ENCODE assay signal across 10 cellular contexts in the genomic region with DNA sequence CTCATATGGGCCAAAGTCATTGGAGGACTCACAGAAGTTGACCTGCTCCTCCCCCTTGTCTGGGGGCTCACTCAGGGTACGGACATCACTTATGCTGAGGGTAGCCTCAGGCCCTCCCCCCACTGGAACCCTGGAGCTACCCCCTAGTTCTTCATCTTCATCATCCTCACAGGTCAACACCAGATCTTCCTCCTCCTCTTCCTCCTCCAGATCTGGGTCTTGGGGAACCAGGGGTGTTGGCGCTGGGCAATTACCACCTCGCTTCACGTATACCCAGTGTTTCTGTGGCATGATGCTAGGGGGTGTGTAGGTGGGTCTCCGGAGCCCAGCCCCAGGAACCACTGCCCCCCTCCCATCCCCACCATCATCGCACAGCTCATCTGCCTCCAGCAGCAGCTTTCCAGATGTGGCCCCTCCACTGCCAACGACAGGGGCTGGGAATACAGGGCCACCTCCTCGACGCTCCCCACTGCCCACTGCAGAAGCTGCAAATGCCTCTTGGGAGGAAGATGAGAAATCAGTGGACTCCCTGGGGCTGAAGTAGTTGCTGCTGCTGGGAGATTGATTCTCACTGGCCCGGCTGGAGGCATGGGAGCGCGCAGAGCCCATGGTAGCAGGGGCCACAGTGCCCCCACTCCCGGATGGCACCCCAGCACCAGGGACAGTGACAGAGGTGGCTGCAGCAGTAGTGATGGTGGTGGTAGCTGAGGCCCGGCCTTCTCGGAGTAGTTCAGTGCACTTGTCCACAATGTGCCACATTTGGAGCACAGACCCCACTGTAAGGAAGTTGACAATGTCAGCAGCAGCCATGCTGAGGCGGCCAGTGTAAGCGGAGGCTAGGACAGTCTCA. TPM values are rescaled to one million over a fixed set of nuclear protein-coding genes. Genes with fewer than 3 reads are reported as not detected.
DNase-seq lines count a peak whose midpoint lies in the region; ATAC-seq, FAIRE-seq and TF ChIP-seq lines count a peak whose summit lies in the region.
"Had no signal": no experiment of that assay in that cellular context is flagged by ENCODE, and none has a peak within 500 bp of the region (broad histone marks: within the 10 kb centered on the region; RNA-seq: fewer than 3 reads in every experiment).

No MANE protein-coding gene starts in this region.

- intact Hi-C loops in HCT116 (cut with micrococcal nuclease): loop anchor here (2.0 kb wide), 1 partner anchor 17 kb away; a partner anchor contains a TSS
- intact Hi-C loops in K562 (cut with micrococcal nuclease): no loop called here

- H3K4me1 ChIP-seq in BLaER1 (peaks cover 76% of the 10 kb centered on the region), HCT116 (ENCODE audit: control insufficient read depth in 1 of 2, insufficient read depth in 2 of 2, low read length in 2 of 2) (peaks cover 43 to 64% of the 10 kb centered on the region in 2 experiments), K562 (replicated peaks in 1 of 2; ENCODE audit: control insufficient read depth in 2 of 2, insufficient read depth in 2 of 2, low read length in 2 of 2) (peaks cover 53 to 72% of the 10 kb centered on the region in 2 experiments), osteoblast (ENCODE audit: insufficient read depth, low read length) (peaks cover 52% of the 10 kb centered on the region)

- no TSS peak for BruUV-seq in HCT116 (replicated peaks; lab: Mats Ljungman, UMichigan)
- BruUV-seq in K562 (replicated peaks; lab: Mats Ljungman, UMichigan): no TSS peak

- peak overlapping the region; percentile 99 for H3K27ac Mint-ChIP-seq in osteocyte (ENCODE audit: unreplicated experiment)

- ATAC-seq in HCT116 (no peak), K562 (no peak)

- H4K20me1 ChIP-seq in BLaER1: peaks cover 66% of the 10 kb centered on the region
- no peaks in the 10 kb centered on the region for H4K20me1 ChIP-seq in HCT116 (ENCODE audit: insufficient read depth)
- peaks cover 10% of the 10 kb centered on the region; the same call in 1 of the 2 replicates for H4K20me1 ChIP-seq in K562 (replicated peaks; ENCODE audit: control insufficient read depth, insufficient read depth, low read length)
- H4K20me1 ChIP-seq in osteoblast (ENCODE audit: insufficient read depth, low read length): peaks cover 30% of the 10 kb centered on the region

- 93% methylated on average over 17 of the region's 17 CpGs for WGBS in K562 (ENCODE audit: insufficient coverage, low coverage, missing lambda C conversion rate)

- POLR2A ChIA-PET in HCT116 (lab: Charles Lee): interaction anchor here (2.3 kb wide), 1 partner anchor 39 kb away, joined by 8 read pairs; a partner anchor contains a TSS
- POLR2A ChIA-PET in K562 (lab: Yijun Ruan, JAX): interaction anchor here (0.7 to 2.3 kb wide), 3 partner anchors 9 to 1365 kb away, joined by 3 to 8 read pairs (median 6); a partner anchor contains a TSS

- H3K9me3 ChIP-seq in BLaER1: no peaks in the 10 kb centered on the region
- H3K9me3 ChIP-seq in HCT116 (ENCODE audit: control insufficient read depth in 1 of 2, insufficient read depth in 1 of 2, low read depth in 1 of 2, low read length in 2 of 2): no peaks in the 10 kb centered on the region
- no peaks in the 10 kb centered on the region for H3K9me3 ChIP-seq in K562 (replicated peaks; ENCODE audit: control insufficient read depth, insufficient read depth, low read depth, low read length)
- no peaks in the 10 kb centered on the region for H3K9me3 ChIP-seq in osteoblast (ENCODE audit: low read depth, low read length)
- H3K9me3 ChIP-seq: suprapubic skin had no signal

- TF ChIP-seq EP300 in K562 (IDR thresholded peaks at IDR 0.05; ENCODE audit: low read length): no peak

- H3K4me1 Mint-ChIP-seq in osteocyte (ENCODE audit: unreplicated experiment): peaks cover 64% of the 10 kb centered on the region

- no peak for TF ChIP-seq POLR2A in HCT116 (IDR thresholded peaks at IDR 0.05; ENCODE audit: borderline replicate concordance, extremely low read depth, insufficient read depth, insufficient read length)
- no peak for TF ChIP-seq POLR2A in K562 (conservative IDR thresholded peaks at IDR 0.05)

- no peaks in the 10 kb centered on the region for H3K27me3 Mint-ChIP-seq in osteocyte (ENCODE audit: unreplicated experiment)

- H3K9me2 ChIP-seq in HCT116 (ENCODE audit: insufficient read depth): no peaks in the 10 kb centered on the region

- no peak overlapping the region for H3K27ac ChIP-seq in BLaER1
- H3K27ac ChIP-seq in HCT116 (ENCODE audit: low read depth, low read length): peak overlapping the region; percentile 89; the same call in 1 of the 2 replicates
- H3K27ac ChIP-seq in K562 (ENCODE audit: extremely low read depth, low read depth, low read length): no peak overlapping the region
- no peak overlapping the region for H3K27ac ChIP-seq in osteoblast (ENCODE audit: low read depth, low read length)

- H3K9me1 ChIP-seq in K562 (ENCODE audit: control insufficient read depth, insufficient read depth, low read length): peaks cover 3% of the 10 kb centered on the region

- RAD21 ChIA-PET in HCT116 (lab: Charles Lee; ENCODE audit: low non-redundant PET in 1 of 2, low total read pairs in 2 of 2, uncharacterized antibody in 2 of 2, unreplicated experiment in 2 of 2): no interaction called here

- no peaks in the 10 kb centered on the region for H3K9me3 Mint-ChIP-seq in osteocyte (ENCODE audit: unreplicated experiment)

- peaks cover 45% of the 10 kb centered on the region for H3K36me3 ChIP-seq in BLaER1
- peaks cover 22 to 28% of the 10 kb centered on the region in 2 experiments; a peak in 3 of 4 replicates for H3K36me3 ChIP-seq in HCT116 (ENCODE audit: control insufficient read depth in 1 of 2, insufficient read depth in 2 of 2, low read length in 2 of 2)
- peaks cover 43% of the 10 kb centered on the region for H3K36me3 ChIP-seq in K562 (ENCODE audit: control insufficient read depth, insufficient read depth, low read length)
- peaks cover 20% of the 10 kb centered on the region for H3K36me3 ChIP-seq in osteoblast (ENCODE audit: insufficient read depth, low read length)

- H3K27me3 ChIP-seq in BLaER1: no peaks in the 10 kb centered on the region
- no peaks in the 10 kb centered on the region for H3K27me3 ChIP-seq in HCT116 (ENCODE audit: insufficient read depth, low read length)
- H3K27me3 ChIP-seq in K562 (ENCODE audit: control insufficient read depth in 2 of 2, insufficient read depth in 2 of 2, low read length in 2 of 2): no peaks in the 10 kb centered on the region
- H3K27me3 ChIP-seq in osteoblast (ENCODE audit: insufficient read depth, low read length): no peaks in the 10 kb centered on the region
- H3K27me3 ChIP-seq: suprapubic skin had no signal

- peaks cover 44% of the 10 kb centered on the region for H3K79me2 ChIP-seq in HCT116 (ENCODE audit: insufficient read depth, low read length)
- H3K79me2 ChIP-seq in K562 (ENCODE audit: control insufficient read depth, insufficient read depth, low read length): peaks cover 63% of the 10 kb centered on the region
- peaks cover 58% of the 10 kb centered on the region for H3K79me2 ChIP-seq in osteoblast (ENCODE audit: insufficient read depth, low read length)

- DNase-seq in HCT116 (ENCODE audit: low read depth, low spot score) (no peak), K562 (ENCODE audit: extremely low read depth in 1 of 4, low spot score in 3 of 4) (no peak), osteocyte (ENCODE audit: extremely low spot score, unreplicated experiment) (no peak), NCI-H146 treated with DMSO at 0.1 percent for 48 hours (lab: John Stamatoyannopoulos, UW; ENCODE audit: unreplicated experiment) (no peak), osteoblast (ENCODE audit: insufficient read length, low spot score, missing footprints) (no peak), DMS53 (lab: John Stamatoyannopoulos, UW) (no peak), DMS 273 (lab: John Stamatoyannopoulos, UW; ENCODE audit: unreplicated experiment) (no peak)
- DNase-seq: stimulated activated CD4-positive, alpha-beta T cell treated with anti-CD3 and anti-CD28 coated beads, Interleukin-1b, Interleukin-23, amount 100 ng/mL, for 48 hours had no signal

- no peak for TF ChIP-seq CTCF in HCT116 (IDR thresholded peaks at IDR 0.05 in 2 of 3, conservative IDR thresholded peaks at IDR 0.05 in 1 of 3; ENCODE audit: borderline replicate concordance in 1 of 3, insufficient read depth in 1 of 3, low read depth in 2 of 3, low read length in 2 of 3)
- no peak for TF ChIP-seq CTCF in K562 (IDR thresholded peaks at IDR 0.05 in 2 of 3, conservative IDR thresholded peaks at IDR 0.05 in 1 of 3; ENCODE audit: insufficient read depth in 2 of 3, low read depth in 1 of 3, low read length in 3 of 3)
- TF ChIP-seq CTCF in osteocyte (IDR thresholded peaks at IDR 0.05): no peak
- TF ChIP-seq CTCF in osteoblast (IDR thresholded peaks at IDR 0.05; ENCODE audit: extremely low read depth, low read depth, low read length): no peak

- CTCF ChIA-PET in HCT116 (lab: Charles Lee): no interaction called here
- CTCF ChIA-PET in K562 (lab: Yijun Ruan, JAX; ENCODE audit: low intra/inter-chr PET ratio): no interaction called here

- FAIRE-seq in K562 (lab: Jason Lieb, UNC): no peak

- no peak for TF ChIP-seq RAD21 in HCT116 (IDR thresholded peaks at IDR 0.05; ENCODE audit: low read depth)
- TF ChIP-seq RAD21 in K562 (CRISPR knock-in tag; conservative IDR thresholded peaks at IDR 0.05 in 1 of 2, IDR thresholded peaks at IDR 0.05 in 1 of 2): no peak

- in situ Hi-C loops in K562 (cut with MboI): no loop called here

- peaks cover 20% of the 10 kb centered on the region for H3K36me3 Mint-ChIP-seq in osteocyte (ENCODE audit: unreplicated experiment)

- H3K9ac ChIP-seq in BLaER1 (no peak overlapping the region), HCT116 (ENCODE audit: low read length) (no peak overlapping the region), K562 (ENCODE audit: insufficient read depth in 1 of 2, low read depth in 2 of 2, low read length in 2 of 2) (peak overlapping the region in 1 of 2 experiments; percentile 63; a peak in 2 of 4 replicates)

- H3K4me3 Mint-ChIP-seq in osteocyte (ENCODE audit: unreplicated experiment): peak overlapping the region; percentile 70

- peak overlapping the region; percentile 96 for H3K4me2 ChIP-seq in BLaER1
- peak overlapping the region; percentile 95; the same call in 1 of the 2 replicates for H3K4me2 ChIP-seq in HCT116 (ENCODE audit: low read length)
- no peak overlapping the region; the same call in 1 of the 2 replicates for H3K4me2 ChIP-seq in K562 (ENCODE audit: insufficient read depth, low read length)
- no peak overlapping the region for H3K4me2 ChIP-seq in osteoblast (ENCODE audit: insufficient read depth, low read length)

- H3K4me3 ChIP-seq in BLaER1: no peak overlapping the region
- H3K4me3 ChIP-seq in HCT116 (replicated peaks in 1 of 2; ENCODE audit: low read depth in 1 of 2, low read length in 2 of 2): no peak overlapping the region
- no peak overlapping the region for H3K4me3 ChIP-seq in K562
- no peak overlapping the region for H3K4me3 ChIP-seq in osteoblast (ENCODE audit: insufficient read depth, low read length)

- H2AFZ ChIP-seq in HCT116 (ENCODE audit: low read depth, low read length, poor library complexity, severe bottlenecking) (no peak overlapping the region), K562 (ENCODE audit: low read depth, low read length) (no peak overlapping the region), osteoblast (ENCODE audit: low read length) (no peak overlapping the region)

RNA-seq across cellular contexts. Expression of a gene that starts 1.6 kb away (rescaled TPM):
- total RNA-seq in HCT116 (2021; ENCODE audit: unreplicated experiment) (11.7 TPM), K562 (2014; rRNA removed) (11.9 and 12.2 TPM in 2 replicates), K562 (2014; rRNA removed; fragmentation: Illumina TruSeq; extraction: Trizol) (5.6 and 5.9 TPM in 2 replicates), K562 (2015; rRNA removed; fragmentation: Illumina TruSeq; extraction: Trizol) (8.2 and 8.4 TPM in 2 replicates), K562 (2021) (10.0 and 11.1 TPM in 2 replicates), osteocyte (29.3 and 30.6 TPM in 2 replicates), osteoblast (18.6 and 19.5 TPM in 2 replicates)
- polyA plus RNA-seq in HCT116 (2012): 15.6 and 18.7 TPM in 2 replicates
- total RNA-seq in K562 (2011; cell fraction: chromatin; rRNA removed; ENCODE audit: low replicate concordance): 8.2 and 25.6 TPM in 2 replicates
- 20.4 and 20.8 TPM in 2 replicates for total RNA-seq in K562 (2011; cell fraction: nucleolus; rRNA removed)
- total RNA-seq in K562 (2011; cell fraction: nucleoplasm; rRNA removed): 13.3 and 13.4 TPM in 2 replicates
- polyA plus RNA-seq in K562 (2011; rRNA removed) (5.8 and 9.4 TPM in 2 replicates), K562 (2014; fragmentation: Illumina TruSeq; extraction: Trizol) (7.1 TPM in 2 replicates), K562 (2014; fragmentation: Nextera tagmentation; extraction: Ambion mirVana) (under 1 TPM; 0.21 to 0.30 TPM), K562 (2014; rRNA removed) (8.7 and 10.3 TPM in 2 replicates)
- 9.0 and 12.6 TPM in 2 replicates for polyA plus RNA-seq in K562 (2011; cell fraction: cytosol; rRNA removed)
- 13.4 and 20.4 TPM in 2 replicates for polyA plus RNA-seq in K562 (2011; cell fraction: nucleus; rRNA removed)
- polyA plus RNA-seq in K562 (2012): 9.5 and 11.3 TPM in 2 replicates
- polyA minus RNA-seq in K562 (2011; rRNA and poly(A)+ RNA removed): 7.1 and 7.7 TPM in 2 replicates
- polyA minus RNA-seq in K562 (2011; cell fraction: cytosol; rRNA and poly(A)+ RNA removed): 6.3 and 7.0 TPM in 2 replicates
- polyA minus RNA-seq in K562 (2011; cell fraction: nucleus; rRNA and poly(A)+ RNA removed): 11.4 and 12.3 TPM in 2 replicates

RNA-seq across cellular contexts. Expression of a gene that starts 2.1 kb away (rescaled TPM):
- 80.1 TPM for total RNA-seq in HCT116 (2021; ENCODE audit: unreplicated experiment)
- polyA plus RNA-seq in HCT116 (2012): 37.1 and 38.1 TPM in 2 replicates
- total RNA-seq in K562 (2011; cell fraction: chromatin; rRNA removed; ENCODE audit: low replicate concordance): 73.3 and 139 TPM in 2 replicates
- total RNA-seq in K562 (2011; cell fraction: nucleolus; rRNA removed): 101 and 121 TPM in 2 replicates
- 105 and 137 TPM in 2 replicates for total RNA-seq in K562 (2011; cell fraction: nucleoplasm; rRNA removed)
- 33.9 and 44.9 TPM in 2 replicates for total RNA-seq in K562 (2014; rRNA removed)
- total RNA-seq in K562 (2014; rRNA removed; fragmentation: Illumina TruSeq; extraction: Trizol): 10.4 and 11.9 TPM in 2 replicates
- 22.3 and 23.1 TPM in 2 replicates for total RNA-seq in K562 (2015; rRNA removed; fragmentation: Illumina TruSeq; extraction: Trizol)
- total RNA-seq in K562 (2021): 73.4 and 74.0 TPM in 2 replicates
- polyA plus RNA-seq in K562 (2011; rRNA removed): 10.1 and 27.3 TPM in 2 replicates
- 16.7 and 26.5 TPM in 2 replicates for polyA plus RNA-seq in K562 (2011; cell fraction: cytosol; rRNA removed)
- 38.3 and 46.1 TPM in 2 replicates for polyA plus RNA-seq in K562 (2011; cell fraction: nucleus; rRNA removed)
- polyA plus RNA-seq in K562 (2012): 29.5 and 50.0 TPM in 2 replicates
- polyA plus RNA-seq in K562 (2014; fragmentation: Illumina TruSeq; extraction: Trizol): 23.0 and 26.8 TPM in 2 replicates
- 10 to 100 TPM in 1 of 2 experiments, 1 to 10 TPM in 1; 5.6 to 10.1 TPM for polyA plus RNA-seq in K562 (2014; fragmentation: Nextera tagmentation; extraction: Ambion mirVana)
- 30.6 and 38.5 TPM in 2 replicates for polyA plus RNA-seq in K562 (2014; rRNA removed)
- polyA minus RNA-seq in K562 (2011; rRNA and poly(A)+ RNA removed): 7.9 and 11.1 TPM in 2 replicates
- 32.5 and 35.6 TPM in 2 replicates for polyA minus RNA-seq in K562 (2011; cell fraction: cytosol; rRNA and poly(A)+ RNA removed)
- 21.7 and 28.1 TPM in 2 replicates for polyA minus RNA-seq in K562 (2011; cell fraction: nucleus; rRNA and poly(A)+ RNA removed)
- 117 and 130 TPM in 2 replicates for total RNA-seq in osteocyte
- total RNA-seq in osteoblast: 90.2 and 92.6 TPM in 2 replicates

RNA-seq across cellular contexts. Expression of a gene that starts 6.8 kb away (rescaled TPM):
- 64.9 TPM for total RNA-seq in HCT116 (2021; ENCODE audit: unreplicated experiment)
- 45.6 and 54.5 TPM in 2 replicates for polyA plus RNA-seq in HCT116 (2012)
- total RNA-seq in K562 (2011; cell fraction: chromatin; rRNA removed; ENCODE audit: low replicate concordance): 51.6 and 76.0 TPM in 2 replicates
- 39.7 and 45.7 TPM in 2 replicates for total RNA-seq in K562 (2011; cell fraction: nucleolus; rRNA removed)
- 38.2 and 40.6 TPM in 2 replicates for total RNA-seq in K562 (2011; cell fraction: nucleoplasm; rRNA removed)
- 80.6 and 122 TPM in 2 replicates for total RNA-seq in K562 (2014; rRNA removed)
- 61.7 and 68.7 TPM in 2 replicates for total RNA-seq in K562 (2014; rRNA removed; fragmentation: Illumina TruSeq; extraction: Trizol)
- 59.9 and 66.6 TPM in 2 replicates for total RNA-seq in K562 (2015; rRNA removed; fragmentation: Illumina TruSeq; extraction: Trizol)
- total RNA-seq in K562 (2021): 69.0 and 70.6 TPM in 2 replicates
- 22.8 and 32.4 TPM in 2 replicates for polyA plus RNA-seq in K562 (2011; rRNA removed)
- polyA plus RNA-seq in K562 (2011; cell fraction: cytosol; rRNA removed): 19.5 and 25.8 TPM in 2 replicates
- 106 and 140 TPM in 2 replicates for polyA plus RNA-seq in K562 (2011; cell fraction: nucleus; rRNA removed)
- 73.3 and 129 TPM in 2 replicates for polyA plus RNA-seq in K562 (2012)
- 101 and 104 TPM in 2 replicates for polyA plus RNA-seq in K562 (2014; fragmentation: Illumina TruSeq; extraction: Trizol)
- polyA plus RNA-seq in K562 (2014; fragmentation: Nextera tagmentation; extraction: Ambion mirVana): 100 to 1,000 TPM in 1 of 2 experiments, 10 to 100 TPM in 1; 41.5 to 144 TPM
- polyA plus RNA-seq in K562 (2014; rRNA removed): 47.4 and 67.2 TPM in 2 replicates
- 11.5 and 12.0 TPM in 2 replicates for polyA minus RNA-seq in K562 (2011; rRNA and poly(A)+ RNA removed)
- polyA minus RNA-seq in K562 (2011; cell fraction: cytosol; rRNA and poly(A)+ RNA removed): 17.0 and 19.9 TPM in 2 replicates
- 34.1 and 35.5 TPM in 2 replicates for polyA minus RNA-seq in K562 (2011; cell fraction: nucleus; rRNA and poly(A)+ RNA removed)
- total RNA-seq in osteocyte: 30.1 and 30.4 TPM in 2 replicates
- total RNA-seq in osteoblast: 32.7 and 39.4 TPM in 2 replicates

RNA-seq across cellular contexts. Expression of a gene that starts 17.2 kb away (rescaled TPM):
- total RNA-seq in HCT116 (2021; ENCODE audit: unreplicated experiment): 53.4 TPM
- 45.4 and 48.4 TPM in 2 replicates for polyA plus RNA-seq in HCT116 (2012)
- 218 and 476 TPM in 2 replicates for total RNA-seq in K562 (2011; cell fraction: chromatin; rRNA removed; ENCODE audit: low replicate concordance)
- total RNA-seq in K562 (2011; cell fraction: nucleolus; rRNA removed): 277 and 305 TPM in 2 replicates
- total RNA-seq in K562 (2011; cell fraction: nucleoplasm; rRNA removed): 220 and 224 TPM in 2 replicates
- 14.5 and 17.9 TPM in 2 replicates for total RNA-seq in K562 (2014; rRNA removed)
- total RNA-seq in K562 (2014; rRNA removed; fragmentation: Illumina TruSeq; extraction: Trizol): 11.8 and 14.6 TPM in 2 replicates
- 19.5 TPM in 2 replicates for total RNA-seq in K562 (2015; rRNA removed; fragmentation: Illumina TruSeq; extraction: Trizol)
- total RNA-seq in K562 (2021): 43.0 and 54.6 TPM in 2 replicates
- polyA plus RNA-seq in K562 (2011; rRNA removed): 46.6 and 77.3 TPM in 2 replicates
- polyA plus RNA-seq in K562 (2011; cell fraction: cytosol; rRNA removed): 39.5 and 39.8 TPM in 2 replicates
- polyA plus RNA-seq in K562 (2011; cell fraction: nucleus; rRNA removed): 710 and 718 TPM in 2 replicates
- polyA plus RNA-seq in K562 (2012): 41.6 and 85.7 TPM in 2 replicates
- polyA plus RNA-seq in K562 (2014; fragmentation: Illumina TruSeq; extraction: Trizol): 27.5 and 35.1 TPM in 2 replicates
- 1 to 10 TPM; 1.8 to 3.3 TPM for polyA plus RNA-seq in K562 (2014; fragmentation: Nextera tagmentation; extraction: Ambion mirVana)
- 43.1 and 57.1 TPM in 2 replicates for polyA plus RNA-seq in K562 (2014; rRNA removed)
- 21.7 and 27.1 TPM in 2 replicates for polyA minus RNA-seq in K562 (2011; rRNA and poly(A)+ RNA removed)
- 13.8 and 17.8 TPM in 2 replicates for polyA minus RNA-seq in K562 (2011; cell fraction: cytosol; rRNA and poly(A)+ RNA removed)
- 113 and 127 TPM in 2 replicates for polyA minus RNA-seq in K562 (2011; cell fraction: nucleus; rRNA and poly(A)+ RNA removed)
- 72.4 and 77.6 TPM in 2 replicates for total RNA-seq in osteocyte
- total RNA-seq in osteoblast: 33.9 and 35.5 TPM in 2 replicates

RNA-seq across cellular contexts. Expression of a gene that starts 26.6 kb away (rescaled TPM):
- total RNA-seq in HCT116 (2021; ENCODE audit: unreplicated experiment) (90.5 TPM), K562 (2014; rRNA removed) (292 and 358 TPM in 2 replicates), K562 (2014; rRNA removed; fragmentation: Illumina TruSeq; extraction: Trizol) (216 and 230 TPM in 2 replicates), K562 (2015; rRNA removed; fragmentation: Illumina TruSeq; extraction: Trizol) (236 and 241 TPM in 2 replicates), K562 (2021) (150 and 172 TPM in 2 replicates), osteocyte (29.7 and 30.3 TPM in 2 replicates), osteoblast (14.1 and 15.9 TPM in 2 replicates)
- 60.4 and 84.0 TPM in 2 replicates for polyA plus RNA-seq in HCT116 (2012)
- total RNA-seq in K562 (2011; cell fraction: chromatin; rRNA removed; ENCODE audit: low replicate concordance): 67.5 and 110 TPM in 2 replicates
- 84.5 and 92.7 TPM in 2 replicates for total RNA-seq in K562 (2011; cell fraction: nucleolus; rRNA removed)
- 89.2 and 96.6 TPM in 2 replicates for total RNA-seq in K562 (2011; cell fraction: nucleoplasm; rRNA removed)
- polyA plus RNA-seq in K562 (2011; rRNA removed) (125 and 200 TPM in 2 replicates), K562 (2014; fragmentation: Illumina TruSeq; extraction: Trizol) (301 and 322 TPM in 2 replicates), K562 (2014; fragmentation: Nextera tagmentation; extraction: Ambion mirVana) (1 to 10 TPM; 6.8 to 8.7 TPM), K562 (2014; rRNA removed) (472 and 475 TPM in 2 replicates)
- 76.6 and 97.7 TPM in 2 replicates for polyA plus RNA-seq in K562 (2011; cell fraction: cytosol; rRNA removed)
- polyA plus RNA-seq in K562 (2011; cell fraction: nucleus; rRNA removed): 182 and 189 TPM in 2 replicates
- 199 and 305 TPM in 2 replicates for polyA plus RNA-seq in K562 (2012)
- 62.1 and 76.4 TPM in 2 replicates for polyA minus RNA-seq in K562 (2011; rRNA and poly(A)+ RNA removed)
- 33.4 and 35.0 TPM in 2 replicates for polyA minus RNA-seq in K562 (2011; cell fraction: cytosol; rRNA and poly(A)+ RNA removed)
- 42.8 and 58.6 TPM in 2 replicates for polyA minus RNA-seq in K562 (2011; cell fraction: nucleus; rRNA and poly(A)+ RNA removed)

Comparison
In these comparisons a context has a peak if more than half of its experiments do, and no peak if none do; other contexts are left out.
1. H3K4me2 ChIP-seq: peak in BLaER1 (single experiment) and HCT116 (single experiment); none in K562 (single experiment) and osteoblast (single experiment).